ENCODE assay signal across 18 cellular contexts in genomic region chr5:131245948-131246347, GRCh38. TPM values are rescaled to one million over a fixed set of nuclear protein-coding genes. Genes with fewer than 3 reads are reported as not detected.
A peak's percentile ranks its signal among the peaks of the same experiment; 100 is the strongest.
DNase-seq lines count a peak whose midpoint lies in the region; ATAC-seq, FAIRE-seq and TF ChIP-seq lines count a peak whose summit lies in the region.
"Had no signal": no experiment of that assay in that cellular context is flagged by ENCODE, and none has a peak within 500 bp of the region (broad histone marks: within the 10 kb centered on the region; RNA-seq: fewer than 3 reads in every experiment).

No MANE protein-coding gene starts in this region.

- intact Hi-C loops in PC-3 (cut with micrococcal nuclease), result no loop called here
- intact Hi-C loops in mucosa of descending colon (cut with DNase I, micrococcal nuclease), result no loop called here
- intact Hi-C loops in psoas muscle (cut with DNase I), result no loop called here

- CTCF ChIA-PET in A549 (lab: Yijun Ruan, JAX), result interaction anchor here (1.2 to 1.6 kb wide), 3 partner anchors 9 to 19 kb away, joined by 3 to 4 read pairs (median 4); no protein-coding TSS in a partner anchor
- CTCF ChIA-PET in PC-3 (lab: Charles Lee), result no interaction called here

- peaks cover 23% of the 10 kb centered on the region for H3K4me1 ChIP-seq in A549
- peaks cover 14% of the 10 kb centered on the region for H3K4me1 ChIP-seq in PC-3 (ENCODE audit: insufficient read depth, low read length)
- no peaks in the 10 kb centered on the region for H3K4me1 ChIP-seq in mucosa of descending colon (ENCODE audit: low read depth)
- H3K4me1 ChIP-seq in psoas muscle, result no peaks in the 10 kb centered on the region
- H3K4me1 ChIP-seq: BE2C had no signal

- H3K4me3 Mint-ChIP-seq in stimulated activated memory B cell treated with anti-CD40 and anti-IgM and Interleukin-4, amounts not matched to agents 10 μg/mL and 1 μg/mL and 100 μg/mL, for 72 hours, result no peak overlapping the region
- H3K4me3 Mint-ChIP-seq: CD4-positive, alpha-beta memory T cell; GM23338 had no signal

- TF ChIP-seq EP300 in A549 (IDR thresholded peaks at IDR 0.05), result no peak

- no TSS peak for BruUV-seq in PC-3 (replicated peaks; lab: Mats Ljungman, UMichigan)

- peaks cover 13% of the 10 kb centered on the region for H3K36me3 Mint-ChIP-seq in stimulated activated memory B cell treated with anti-CD40 and anti-IgM and Interleukin-4, amounts not matched to agents 10 μg/mL and 1 μg/mL and 100 μg/mL, for 72 hours

- peaks cover 33% of the 10 kb centered on the region for H3K4me1 Mint-ChIP-seq in stimulated activated memory B cell treated with anti-CD40 and anti-IgM and Interleukin-4, amounts not matched to agents 10 μg/mL and 1 μg/mL and 100 μg/mL, for 72 hours
- H3K4me1 Mint-ChIP-seq: GM23338 had no signal

- H3K36me3 ChIP-seq in PC-3 (ENCODE audit: low read depth, low read length) (no peaks in the 10 kb centered on the region), mucosa of descending colon (ENCODE audit: low read depth) (no peaks in the 10 kb centered on the region), psoas muscle (ENCODE audit: insufficient read depth in 1 of 2, low read depth in 1 of 2) (no peaks in the 10 kb centered on the region)
- H3K36me3 ChIP-seq: BE2C had no signal

- FAIRE-seq in A549 (lab: Jason Lieb, UNC), result no peak
- FAIRE-seq: D721Med, G401.6, GM12891 had no signal

- H4K20me1 ChIP-seq in PC-3 (ENCODE audit: low read length), result no peaks in the 10 kb centered on the region

- H3K9me3 ChIP-seq in A549 (peaks cover 19% of the 10 kb centered on the region), PC-3 (ENCODE audit: low read length) (no peaks in the 10 kb centered on the region), mucosa of descending colon (peaks cover 10% of the 10 kb centered on the region), psoas muscle (peaks cover 15% of the 10 kb centered on the region)
- H3K9me3 ChIP-seq: BE2C had no signal

- TF ChIP-seq CTCF in A549 (IDR thresholded peaks at IDR 0.05), result no peak
- no peak for TF ChIP-seq CTCF in PC-3 (conservative IDR thresholded peaks at IDR 0.05; ENCODE audit: low read depth, low read length)
- no peak for TF ChIP-seq CTCF in mucosa of descending colon (IDR thresholded peaks at IDR 0.05)
- TF ChIP-seq CTCF in psoas muscle (IDR thresholded peaks at IDR 0.05), result no peak

- H3K9me3 Mint-ChIP-seq in stimulated activated memory B cell treated with anti-CD40 and anti-IgM and Interleukin-4, amounts not matched to agents 10 μg/mL and 1 μg/mL and 100 μg/mL, for 72 hours, result no peaks in the 10 kb centered on the region

- H3K4me3 ChIP-seq in A549, result no peak overlapping the region
- H3K4me3 ChIP-seq in PC-3 (ENCODE audit: low read length), result no peak overlapping the region
- no peak overlapping the region for H3K4me3 ChIP-seq in mucosa of descending colon
- no peak overlapping the region for H3K4me3 ChIP-seq in psoas muscle
- H3K4me3 ChIP-seq: GM23338 had no signal

- no peaks in the 10 kb centered on the region for H3K9me2 ChIP-seq in PC-3 (replicated peaks; ENCODE audit: low read length)

- H2AFZ ChIP-seq in PC-3 (ENCODE audit: low read length), result no peak overlapping the region
- H2AFZ ChIP-seq: GM23338 had no signal

- H3K9ac ChIP-seq in PC-3 (ENCODE audit: low read length), result no peak overlapping the region

- TF ChIP-seq RAD21 in A549 (conservative IDR thresholded peaks at IDR 0.05 in 1 of 2, IDR thresholded peaks at IDR 0.05 in 1 of 2), result no peak

- TF ChIP-seq POLR2A in A549 (IDR thresholded peaks at IDR 0.05; ENCODE audit: low read length), result no peak

- H3F3A ChIP-seq in PC-3 (ENCODE audit: low read length, unreplicated experiment), result no peaks in the 10 kb centered on the region

- DNase-seq in A549 (ENCODE audit: low read depth in 1 of 2, low spot score in 1 of 2), result no peak
- peak; percentile 6 for DNase-seq in PC-3
- peak; percentile 66 to 73 (median 70) for DNase-seq in mucosa of descending colon
- no peak for DNase-seq in stimulated activated CD8-positive, alpha-beta memory T cell treated with anti-CD3 and anti-CD28 coated beads, Interleukin-4, amount 100 ng/mL, for 48 hours
- DNase-seq in NCI-H2196 treated with DMSO at 0.1 percent for 48 hours (lab: John Stamatoyannopoulos, UW; ENCODE audit: unreplicated experiment), result no peak
- no peak for DNase-seq in psoas muscle
- DNase-seq: BE2C; CD4-positive, alpha-beta memory T cell; DMS153; DMS79 treated with DMSO at 0.1 percent for 48 hours; EL; H7 had no signal

- POLR2A ChIA-PET in A549 (lab: Yijun Ruan, JAX) (no interaction called here), PC-3 (lab: Charles Lee; ENCODE audit: unreplicated experiment) (no interaction called here)

- WGBS in A549 (ENCODE audit: missing lambda C conversion rate), result 92% methylated on average over 2 of the region's 2 CpGs
- 93 to 98% (median 93%) methylated on average over 2 of the region's 2 CpGs for WGBS in psoas muscle, 3 donors

- peak overlapping the region; percentile 44 for H3K27ac Mint-ChIP-seq in stimulated activated memory B cell treated with anti-CD40 and anti-IgM and Interleukin-4, amounts not matched to agents 10 μg/mL and 1 μg/mL and 100 μg/mL, for 72 hours
- H3K27ac Mint-ChIP-seq: GM23338 had no signal

- no peak for ATAC-seq in A549
- no peak for ATAC-seq in PC-3
- peak; percentile 87 for ATAC-seq in mucosa of descending colon
- ATAC-seq in stimulated activated memory B cell treated with anti-CD40 and anti-IgM and Interleukin-4, amounts not matched to agents 10 μg/mL and 1 μg/mL and 100 μg/mL, for 72 hours, result no peak
- ATAC-seq in psoas muscle, result no peak
- ATAC-seq: GM23338 had no signal

- H3K27me3 ChIP-seq in PC-3 (ENCODE audit: low read length) (no peaks in the 10 kb centered on the region), psoas muscle (ENCODE audit: insufficient read depth in 3 of 3, low read length in 2 of 3) (no peaks in the 10 kb centered on the region)
- H3K27me3 ChIP-seq: BE2C had no signal

- H3K79me2 ChIP-seq in PC-3 (ENCODE audit: low read length), result no peaks in the 10 kb centered on the region

- no peak overlapping the region; a peak in 1 of 6 replicates for H3K27ac ChIP-seq in A549
- no peak overlapping the region for H3K27ac ChIP-seq in PC-3 (ENCODE audit: low read length)
- H3K27ac ChIP-seq in psoas muscle, result no peak overlapping the region
- H3K27ac ChIP-seq: C4-2B had no signal

- H3K4me2 ChIP-seq in A549 (no peak overlapping the region), PC-3 (ENCODE audit: low read length) (no peak overlapping the region)
- H3K4me2 ChIP-seq: GM23338 had no signal

- no peaks in the 10 kb centered on the region for H3K27me3 Mint-ChIP-seq in stimulated activated memory B cell treated with anti-CD40 and anti-IgM and Interleukin-4, amounts not matched to agents 10 μg/mL and 1 μg/mL and 100 μg/mL, for 72 hours
- H3K27me3 Mint-ChIP-seq: CD4-positive, alpha-beta memory T cell had no signal

TF ChIP-seq in A549, 52 proteins besides CTCF, POLR2A, EP300 and RAD21:
- TF ChIP-seq MAFK (IDR thresholded peaks at IDR 0.05; ENCODE audit: partially characterized antibody), result peak; percentile 81
- TF ChIP-seq ELK1 (IDR thresholded peaks at IDR 0.05; ENCODE audit: low read depth, low read length), result no peak
- TF ChIP-seq CBX2 (IDR thresholded peaks at IDR 0.05; ENCODE audit: borderline replicate concordance, low read depth), result no peak
- TF ChIP-seq NFE2L2 (conservative IDR thresholded peaks at IDR 0.05; ENCODE audit: low read length), result peak; percentile 64
- TF ChIP-seq CHD4 (IDR thresholded peaks at IDR 0.05; ENCODE audit: borderline replicate concordance), result no peak

RNA-seq across cellular contexts. Expression of gene CDC42SE2, which starts 17.9 kb away (rescaled TPM):
- polyA plus RNA-seq in A549 (2011; rRNA removed) (48.7 and 66.4 TPM in 2 replicates), A549 (2017; fragmentation: RNase III; extraction: RNeasy Plus Mini Kit Qiagen cat#74134 plus additional on column Dnase treatment) (25.7 to 27.1 TPM (median 25.8 TPM) in 3 replicates), psoas muscle (10 to 100 TPM in 1 of 3 donors, 1 to 10 TPM in 2; 8.9 to 39.2 (median 9.6) TPM)
- polyA plus RNA-seq in A549 (2012; cell fraction: cytosol; rRNA removed), result 11.7 and 12.6 TPM in 2 replicates
- polyA plus RNA-seq in A549 (2012; cell fraction: nucleus; rRNA removed), result 3.4 and 7.3 TPM in 2 replicates
- polyA minus RNA-seq in A549 (2011; rRNA and poly(A)+ RNA removed), result 26.0 and 30.8 TPM in 2 replicates
- total RNA-seq in PC-3 (2014; rRNA removed) (10.5 and 13.3 TPM in 2 replicates), mucosa of descending colon (100 to 1,000 TPM in 2 of 3 donors, 10 to 100 TPM in 1; 60.5 to 116 (median 101) TPM), psoas muscle (10 to 100 TPM in 3 of 4 donors, 1 to 10 TPM in 1; 8.5 to 11.9 (median 10.5) TPM)

Comparison
In these comparisons a context has a peak if more than half of its experiments do, and no peak if none do; other contexts are left out.
1. DNase-seq: peak in PC-3 (single experiment) and mucosa of descending colon (3 of 3); none in A549 (0 of 2), stimulated activated CD8-positive, alpha-beta memory T cell treated with anti-CD3 and anti-CD28 coated beads, Interleukin-4, amount 100 ng/mL, for 48 hours (single experiment), NCI-H2196 treated with DMSO at 0.1 percent for 48 hours (single experiment) and psoas muscle (0 of 2).